Comparison of ENCODE assay signal across 20 cellular contexts in genomic region chr7:65285906-65286864, GRCh38.
"Had no signal": no experiment of that assay in that cellular context is flagged by ENCODE, and none has a peak within 500 bp of the region (broad histone marks: within the 10 kb centered on the region; RNA-seq: fewer than 3 reads in every experiment).

No MANE protein-coding gene starts in this region.

- H3K4me1 ChIP-seq: foreskin keratinocyte, tibial nerve, uterus had no signal

- DNase-seq: activated CD4-positive, alpha-beta T cell treated with anti-CD3 and anti-CD28 coated beads for 4 hours; activated CD8-positive, alpha-beta memory T cell treated with anti-CD3 and anti-CD28 coated beads, Interleukin-2, amount 50 U/mL, for 48 hours; activated CD8-positive, alpha-beta T cell treated with anti-CD3 and anti-CD28 coated beads, Interleukin-2, amount 10 ng/mL, durations not matched to agents 7 days and 5 days; activated gamma-delta T cell treated with Interleukin-2 at 50 U/mL for 16 hours; activated naive CD8-positive, alpha-beta T cell treated with anti-CD3 and anti-CD28 coated beads, Interleukin-2, amount 10 ng/mL, durations not matched to agents 7 days and 5 days; anterior cingulate cortex; brain microvascular endothelial cell; effector memory CD8-positive, alpha-beta T cell; immature natural killer cell; mesendoderm; natural killer cell; stimulated activated CD4-positive, alpha-beta T cell treated with anti-CD3 and anti-CD28 coated beads, Interleukin-15, amount 100 ng/mL, for 24 hours; stimulated activated CD4-positive, alpha-beta T cell treated with anti-CD3 and anti-CD28 coated beads, Interleukin-4, amount 100 ng/mL, for 1 hour; stimulated activated naive CD4-positive, alpha-beta T cell; uterus had no signal

- H3K36me3 ChIP-seq: brain microvascular endothelial cell, tibial nerve, uterus had no signal

- H3K9me3 ChIP-seq: tibial nerve, uterus had no signal

- H3K27ac ChIP-seq: brain microvascular endothelial cell, foreskin keratinocyte, skin epidermis, tibial nerve, uterus, VCaP had no signal

- ATAC-seq: activated CD8-positive, alpha-beta T cell treated with anti-CD3 and anti-CD28 coated beads, Interleukin-2, amount 10 ng/mL, durations not matched to agents 7 days and 5 days; effector memory CD8-positive, alpha-beta T cell; foreskin keratinocyte; natural killer cell had no signal

- H3K4me3 Mint-ChIP-seq: activated CD8-positive, alpha-beta T cell treated with anti-CD3 and anti-CD28 coated beads, Interleukin-2, amount 10 ng/mL, durations not matched to agents 7 days and 5 days; activated naive CD8-positive, alpha-beta T cell treated with anti-CD3 and anti-CD28 coated beads, Interleukin-2, amount 10 ng/mL, durations not matched to agents 7 days and 5 days; central memory CD8-positive, alpha-beta T cell; effector memory CD8-positive, alpha-beta T cell; immature natural killer cell; natural killer cell had no signal

- H3K27ac Mint-ChIP-seq: activated CD8-positive, alpha-beta T cell treated with anti-CD3 and anti-CD28 coated beads, Interleukin-2, amount 10 ng/mL, durations not matched to agents 7 days and 5 days; activated naive CD8-positive, alpha-beta T cell treated with anti-CD3 and anti-CD28 coated beads, Interleukin-2, amount 10 ng/mL, durations not matched to agents 7 days and 5 days; effector memory CD8-positive, alpha-beta T cell; immature natural killer cell; natural killer cell had no signal

- H3K4me1 Mint-ChIP-seq: activated naive CD8-positive, alpha-beta T cell treated with anti-CD3 and anti-CD28 coated beads, Interleukin-2, amount 10 ng/mL, durations not matched to agents 7 days and 5 days; central memory CD8-positive, alpha-beta T cell; immature natural killer cell; natural killer cell had no signal

- H3K27me3 ChIP-seq: brain microvascular endothelial cell, foreskin keratinocyte, tibial nerve, uterus had no signal

- H3K4me3 ChIP-seq: skin epidermis, tibial nerve, uterus had no signal

- H3K27me3 Mint-ChIP-seq: activated naive CD8-positive, alpha-beta T cell treated with anti-CD3 and anti-CD28 coated beads, Interleukin-2, amount 10 ng/mL, durations not matched to agents 7 days and 5 days had no signal

- H3K36me3 Mint-ChIP-seq: activated naive CD8-positive, alpha-beta T cell treated with anti-CD3 and anti-CD28 coated beads, Interleukin-2, amount 10 ng/mL, durations not matched to agents 7 days and 5 days; natural killer cell had no signal

- H3K9me3 Mint-ChIP-seq: central memory CD8-positive, alpha-beta T cell; effector memory CD8-positive, alpha-beta T cell; natural killer cell had no signal
